ENCODE assay signal across 27 cellular contexts in the genomic region with DNA sequence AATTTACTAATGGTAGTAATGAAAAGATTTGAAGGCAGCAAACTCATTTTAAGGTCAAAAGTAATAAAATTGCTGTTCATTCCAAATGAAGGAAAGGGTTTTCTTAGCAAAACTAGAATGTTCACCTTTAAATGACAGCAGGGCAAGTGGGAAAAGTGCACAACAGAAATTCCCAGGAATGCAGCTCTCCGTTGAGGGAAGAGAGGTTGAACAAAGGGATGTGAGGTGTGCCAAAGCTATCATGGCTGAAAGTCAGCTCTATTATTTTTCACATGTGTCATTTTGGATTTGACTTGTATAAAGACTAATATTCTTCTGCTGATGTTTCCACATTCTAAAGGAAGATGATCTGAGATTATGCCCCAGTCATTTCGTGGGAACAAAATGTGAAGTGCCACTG. TPM values are rescaled to one million over a fixed set of nuclear protein-coding genes. Genes with fewer than 3 reads are reported as not detected.
"Had no signal": no experiment of that assay in that cellular context is flagged by ENCODE, and none has a peak within 500 bp of the region (broad histone marks: within the 10 kb centered on the region; RNA-seq: fewer than 3 reads in every experiment).

No MANE protein-coding gene starts in this region.

- H3K27me3 ChIP-seq: hepatocyte, neural progenitor cell, neutrophil, right atrium auricular region, suprapubic skin, tibial artery, upper lobe of right lung, uterus had no signal

- H2AFZ ChIP-seq: hepatocyte, neural progenitor cell, parathyroid adenoma had no signal

- H3K9ac ChIP-seq: neural progenitor cell, parathyroid adenoma had no signal

- H3K79me2 ChIP-seq: hepatocyte, parathyroid adenoma had no signal

- ATAC-seq: natural killer cell; sciatic nerve; stimulated activated effector memory CD8-positive, alpha-beta T cell treated with anti-CD3 and anti-CD28 coated beads, Interleukin-12 subunit alpha, Interleukin-12 subunit beta, amount 100 ng/mL, for 72 hours; upper lobe of right lung had no signal

- H3K36me3 ChIP-seq: left ventricle myocardium inferior, neural progenitor cell, neutrophil, right atrium auricular region, suprapubic skin, thoracic aorta, tibial artery, upper lobe of right lung, uterus had no signal

- H3K9me3 ChIP-seq: left ventricle myocardium inferior, neutrophil, right atrium auricular region, suprapubic skin, thoracic aorta, tibial artery, upper lobe of right lung, uterus had no signal

- H3K27ac ChIP-seq: hepatocyte, left ventricle myocardium inferior, neural progenitor cell, neutrophil, parathyroid adenoma, right atrium auricular region, suprapubic skin, thoracic aorta, tibial artery, upper lobe of right lung, uterus had no signal

- H3K4me2 ChIP-seq: hepatocyte, neural progenitor cell had no signal

- DNase-seq: islet precursor cell; left ventricle myocardium inferior; mesendoderm; naive B cell; natural killer cell; nephron progenitor cell; occipital lobe; stimulated activated CD4-positive, alpha-beta T cell treated with anti-CD3 and anti-CD28 coated beads, Interleukin-12 subunit alpha, Interleukin-12 subunit beta, amount 100 ng/mL, for 4 hours; stimulated activated CD4-positive, alpha-beta T cell treated with anti-CD3 and anti-CD28 coated beads, Interleukin-15, amount 100 ng/mL, for 24 hours; stimulated activated CD4-positive, alpha-beta T cell treated with anti-CD3 and anti-CD28 coated beads, Interleukin-4, amount 100 ng/mL, for 24 hours; stimulated activated naive CD4-positive, alpha-beta T cell; tibial artery; trophoblast cell; upper lobe of right lung; uterus had no signal

- H3K4me3 ChIP-seq: hepatocyte, left ventricle myocardium inferior, lung, neural progenitor cell, right atrium auricular region, skin epidermis, suprapubic skin, thoracic aorta, tibial artery, upper lobe of right lung, uterus had no signal

- H3K4me1 ChIP-seq: parathyroid adenoma, right atrium auricular region, suprapubic skin, upper lobe of right lung, uterus had no signal

RNA-seq across cellular contexts. Expression of gene TEK, which starts 51.6 kb away (rescaled TPM):
- total RNA-seq: natural killer cell, progenitor cell of endocrine pancreas had no signal
